In genomic region chr1:33275200-33275599, GRCh38 we compare ENCODE assay signal across 25 cellular contexts. TPM values are rescaled to one million over a fixed set of nuclear protein-coding genes. Genes with fewer than 3 reads are reported as not detected.
"Had no signal": no experiment of that assay in that cellular context is flagged by ENCODE, and none has a peak within 500 bp of the region (broad histone marks: within the 10 kb centered on the region; RNA-seq: fewer than 3 reads in every experiment).

No MANE protein-coding gene starts in this region.

- H3K27me3 Mint-ChIP-seq: activated CD4-positive, alpha-beta memory T cell treated with anti-CD3 and anti-CD28 coated beads for 36 hours; activated naive CD4-positive, alpha-beta T cell treated with anti-CD3 and anti-CD28 coated beads, Interleukin-2, amount 10 ng/mL, durations not matched to agents 7 days and 5 days had no signal

- H3K27me3 ChIP-seq: hepatocyte, right atrium auricular region, stomach, testis had no signal

- H3K4me3 Mint-ChIP-seq: activated CD4-positive, alpha-beta memory T cell treated with anti-CD3 and anti-CD28 coated beads for 36 hours; activated naive CD4-positive, alpha-beta T cell treated with anti-CD3 and anti-CD28 coated beads, Interleukin-2, amount 10 ng/mL, durations not matched to agents 7 days and 5 days; activated T-helper 1 cell treated with anti-CD3 and anti-CD28 coated beads, Interleukin-12 subunit alpha, Interleukin-12 subunit beta, Interleukin-2, Interleukin-4 antibody, amounts not matched to agents 30 ng/mL and 10 ng/mL and 1 ng/mL, durations not matched to agents 14 hours and 24 hours and 36 hours; mesothelial cell of epicardium; neural crest cell had no signal

- H3K27ac ChIP-seq: hepatocyte, prostate gland, right atrium auricular region, stomach, testis had no signal

- H3K9me3 ChIP-seq: prostate gland, right atrium auricular region, stomach, testis had no signal

- H3K27ac Mint-ChIP-seq: activated CD4-positive, alpha-beta memory T cell treated with anti-CD3 and anti-CD28 coated beads for 36 hours; activated naive CD4-positive, alpha-beta T cell treated with anti-CD3 and anti-CD28 coated beads, Interleukin-2, amount 10 ng/mL, durations not matched to agents 7 days and 5 days; activated T-helper 1 cell treated with anti-CD3 and anti-CD28 coated beads, Interleukin-12 subunit alpha, Interleukin-12 subunit beta, Interleukin-2, Interleukin-4 antibody, amounts not matched to agents 30 ng/mL and 10 ng/mL and 1 ng/mL, durations not matched to agents 14 hours and 24 hours and 36 hours had no signal

- ATAC-seq: left lobe of liver had no signal

- DNase-seq: activated CD4-positive, alpha-beta memory T cell treated with anti-CD3 and anti-CD28 coated beads for 36 hours; activated naive CD4-positive, alpha-beta T cell treated with anti-CD3 and anti-CD28 coated beads, Interleukin-2, amount 10 ng/mL, durations not matched to agents 7 days and 5 days; activated T-cell treated with anti-CD3 and anti-CD28 coated beads for 4 hours; effector CD8-positive, alpha-beta T cell; foreskin fibroblast; small intestine; stimulated activated CD4-positive, alpha-beta T cell treated with anti-CD3 and anti-CD28 coated beads, Interleukin-15, amount 100 ng/mL, for 24 hours; stimulated activated CD4-positive, alpha-beta T cell treated with anti-CD3 and anti-CD28 coated beads, Interleukin-2, amount 100 ng/mL, for 48 hours; stomach; T-helper 1 cell; testis had no signal

- H3K4me1 ChIP-seq: prostate gland had no signal

- H3K4me3 ChIP-seq: hepatocyte, lung, prostate gland, right atrium auricular region, stomach, testis had no signal

- H3K9me3 Mint-ChIP-seq: activated CD4-positive, alpha-beta memory T cell treated with anti-CD3 and anti-CD28 coated beads for 36 hours; activated naive CD4-positive, alpha-beta T cell treated with anti-CD3 and anti-CD28 coated beads, Interleukin-2, amount 10 ng/mL, durations not matched to agents 7 days and 5 days; activated T-helper 1 cell treated with anti-CD3 and anti-CD28 coated beads, Interleukin-12 subunit alpha, Interleukin-12 subunit beta, Interleukin-2, Interleukin-4 antibody, amounts not matched to agents 30 ng/mL and 10 ng/mL and 1 ng/mL, durations not matched to agents 14 hours and 24 hours and 36 hours; mesothelial cell of epicardium; neural crest cell had no signal

RNA-seq across cellular contexts. Expression of gene A3GALT2, which starts 45.7 kb away (rescaled TPM):
- total RNA-seq: activated CD4-positive, alpha-beta memory T cell treated with anti-CD3 and anti-CD28 coated beads for 36 hours; activated T-helper 1 cell treated with anti-CD3 and anti-CD28 coated beads, Interleukin-12 subunit alpha, Interleukin-12 subunit beta, Interleukin-2, Interleukin-4 antibody, amounts not matched to agents 30 ng/mL and 10 ng/mL and 1 ng/mL, durations not matched to agents 14 hours and 24 hours and 36 hours; bronchial epithelial cell; cerebellum; glomerular endothelial cell; hepatocyte; left lobe of liver; neural crest cell; omental fat pad; right atrium auricular region; stomach; ureter had no signal
- polyA plus RNA-seq: hepatocyte, keratinocyte, small intestine, stomach had no signal
